In the genomic region with DNA sequence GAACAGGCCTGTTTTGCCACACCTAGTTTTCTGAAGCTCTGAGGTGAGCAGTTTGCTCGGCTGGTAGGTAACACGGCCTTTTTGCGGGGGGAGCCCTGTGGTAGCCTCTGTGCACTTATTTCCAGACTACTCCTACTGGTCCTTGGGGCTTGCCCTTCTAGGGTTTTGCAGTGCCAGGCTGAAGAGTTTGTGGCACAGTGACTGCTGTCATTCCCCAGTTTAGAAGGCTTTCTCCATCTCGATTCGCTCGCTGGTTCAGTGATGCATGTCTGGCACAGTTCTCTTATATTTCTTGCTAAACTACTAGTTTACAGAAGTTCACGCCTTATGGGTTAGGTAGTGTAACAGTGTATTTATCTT, we compare ENCODE assay signal across 8 cellular contexts. TPM values are rescaled to one million over a fixed set of nuclear protein-coding genes. Genes with fewer than 3 reads are reported as not detected.
A peak's percentile ranks its signal among the peaks of the same experiment; 100 is the strongest.
DNase-seq lines count a peak whose midpoint lies in the region; ATAC-seq, FAIRE-seq and TF ChIP-seq lines count a peak whose summit lies in the region.

No MANE protein-coding gene starts in this region.

- H2BK5ac ChIP-seq in H1 (ENCODE audit: low read depth, low read length), result no peak overlapping the region

- H3K23me2 ChIP-seq in H1 (ENCODE audit: low read depth, low read length), result peaks cover 2% of the 10 kb centered on the region

- H4K91ac ChIP-seq in H1 (replicated peaks; ENCODE audit: insufficient read length, low read length), result no peak overlapping the region

- H3K9me3 ChIP-seq in H1 (ENCODE audit: insufficient read depth in 2 of 2, low read depth in 1 of 2, low read length in 1 of 2), result no peaks in the 10 kb centered on the region
- no peaks in the 10 kb centered on the region for H3K9me3 ChIP-seq in osteoblast (ENCODE audit: low read depth, low read length)

- H3K4me1 ChIP-seq in H1 (replicated peaks in 1 of 4; ENCODE audit: control insufficient read depth in 3 of 4, insufficient read depth in 4 of 4, low read length in 3 of 4), result peaks cover 0 to 4% (median under 1%) of the 10 kb centered on the region in 4 experiments; a peak in 2 of 7 replicates
- peaks cover 21% of the 10 kb centered on the region for H3K4me1 ChIP-seq in osteoblast (ENCODE audit: insufficient read depth, low read length)

- TF ChIP-seq EP300 in H1 (IDR thresholded peaks at IDR 0.05; ENCODE audit: borderline replicate concordance in 1 of 2, low read depth in 2 of 2, low read length in 2 of 2), result no peak

- no peak overlapping the region for H4K8ac ChIP-seq in H1 (ENCODE audit: extremely low read depth, insufficient read depth, low read length)

- H3K23ac ChIP-seq in H1 (ENCODE audit: insufficient read length), result no peak overlapping the region

- no peak overlapping the region for H2BK120ac ChIP-seq in H1 (replicated peaks; ENCODE audit: low read depth, low read length)

- no peak overlapping the region for H2BK20ac ChIP-seq in H1 (ENCODE audit: low read length)

- H4K20me1 ChIP-seq in H1 (replicated peaks in 1 of 2; ENCODE audit: control insufficient read depth in 1 of 2, insufficient read depth in 2 of 2, low read length in 2 of 2), result peaks cover 2 to 4% of the 10 kb centered on the region in 2 experiments
- H4K20me1 ChIP-seq in osteoblast (ENCODE audit: insufficient read depth, low read length), result no peaks in the 10 kb centered on the region

- H2AFZ ChIP-seq in H1 (ENCODE audit: low read length) (no peak overlapping the region), osteoblast (ENCODE audit: low read length) (peak overlapping the region; percentile 96)

- peaks cover 37 to 59% (median 48%) of the 10 kb centered on the region in 3 donors for H3K4me1 Mint-ChIP-seq in T-cell

- ATAC-seq in T-cell (replicated peaks in 1 of 4), result no peak
- ATAC-seq in GM19452 (IDR thresholded peaks at IDR 0.05; ENCODE audit: unreplicated experiment), result no peak
- ATAC-seq in GM21381 (IDR thresholded peaks at IDR 0.05; ENCODE audit: unreplicated experiment), result no peak

- DNase-seq in AG04449 (ENCODE audit: low read depth, low spot score) (no peak), GM19239 (ENCODE audit: insufficient read length, low spot score) (no peak), T-cell (peak in 14 of 34 experiments; percentile 0 to 21 (median 4)), H1 (ENCODE audit: low read depth in 1 of 2, low spot score in 2 of 2) (no peak), osteoblast (ENCODE audit: insufficient read length, low spot score, missing footprints) (no peak), hepatic stellate cell (ENCODE audit: low spot score) (no peak)

- H3K9me3 Mint-ChIP-seq in T-cell, result no peaks in the 10 kb centered on the region

- H3K27me3 Mint-ChIP-seq in T-cell, result no peaks in the 10 kb centered on the region

- TF ChIP-seq POLR2A in H1 (IDR thresholded peaks at IDR 0.05; ENCODE audit: control extremely low read depth in 1 of 2, low read depth in 2 of 2, low read length in 2 of 2), result no peak

- no peak overlapping the region for H2BK15ac ChIP-seq in H1 (ENCODE audit: low read length)

- no peak overlapping the region for H3K56ac ChIP-seq in H1 (replicated peaks; ENCODE audit: insufficient read length, low read depth, low read length)

- H4K5ac ChIP-seq in H1 (ENCODE audit: insufficient read length, low read depth, low read length), result no peak overlapping the region

- POLR2A ChIA-PET in AG04449 (lab: Yijun Ruan, JAX) (interaction anchor here (1.3 kb wide), 1 partner anchor 59 kb away, joined by 11 read pairs; no protein-coding TSS in a partner anchor), T-cell (lab: Charles Lee) (interaction anchor here in 1 of 2 donors (1.4 kb wide), 1 partner anchor 288 kb away, joined by 5 read pairs; the partner anchor contains the start of gene IFIT5), H1 (lab: Charles Lee; ENCODE audit: partially characterized antibody) (interaction anchor here (1.4 to 2.1 kb wide), 10 partner anchors 9 to 236 kb away, joined by 4 to 36 read pairs (median 7); partner anchors contain the start of gene SLC16A12)

- CTCF ChIA-PET in AG04449 (lab: Yijun Ruan, JAX), result interaction anchor here (1.8 kb wide), 1 partner anchor 276 kb away, joined by 6 read pairs; no protein-coding TSS in a partner anchor
- CTCF ChIA-PET in T-cell (lab: Charles Lee), result interaction anchor here in 1 of 2 donors (1.7 kb wide), 1 partner anchor 60 kb away, joined by 3 read pairs; no protein-coding TSS in a partner anchor
- CTCF ChIA-PET in H1 (lab: Charles Lee; ENCODE audit: partially characterized antibody), result no interaction called here

- H2AK5ac ChIP-seq in H1 (ENCODE audit: low read depth, low read length), result no peak overlapping the region

- FAIRE-seq in GM19239 (lab: Jason Lieb, UNC), result peak; percentile 84
- FAIRE-seq in H1 (lab: Jason Lieb, UNC), result no peak

- no peak overlapping the region for H3K4ac ChIP-seq in H1 (replicated peaks; ENCODE audit: insufficient read length, low read depth, low read length)

- no peaks in the 10 kb centered on the region for H3K36me3 Mint-ChIP-seq in T-cell

- H3K14ac ChIP-seq in H1 (ENCODE audit: insufficient read length), result no peak overlapping the region

- H3K4me3 ChIP-seq in AG04449 (ENCODE audit: low read depth, low read length), result peak overlapping the region; percentile 99
- H3K4me3 ChIP-seq in H1 (ENCODE audit: extremely low read depth in 1 of 4, insufficient read depth in 2 of 4, low read depth in 3 of 4, low read length in 4 of 4), result peak overlapping the region; percentile 89 to 100 (median 100)
- H3K4me3 ChIP-seq in osteoblast (ENCODE audit: insufficient read depth, low read length), result peak overlapping the region; percentile 87

- peak overlapping the region; percentile 90 to 97 (median 94) for H3K4me3 Mint-ChIP-seq in T-cell

- H3K27ac ChIP-seq in H1 (ENCODE audit: low read depth, low read length) (peak overlapping the region; percentile 87; the same call in 1 of the 2 replicates), osteoblast (ENCODE audit: low read depth, low read length) (peak overlapping the region; percentile 71)

- no peak overlapping the region for H2BK12ac ChIP-seq in H1 (ENCODE audit: low read depth, low read length)

- H3K9ac ChIP-seq in H1 (replicated peaks in 1 of 4; ENCODE audit: extremely low read depth in 1 of 4, low read depth in 3 of 4, low read length in 3 of 4), result peak overlapping the region; percentile 64 to 96 (median 92)

- TF ChIP-seq RAD21 in H1 (IDR thresholded peaks at IDR 0.05 in 1 of 2, conservative IDR thresholded peaks at IDR 0.05 in 1 of 2; ENCODE audit: low read depth in 2 of 2, low read length in 2 of 2), result no peak

- H3K4me2 ChIP-seq in H1 (ENCODE audit: insufficient read depth in 1 of 2, low read depth in 2 of 2, low read length in 2 of 2), result peak overlapping the region; percentile 83 to 88
- peak overlapping the region; percentile 89 for H3K4me2 ChIP-seq in osteoblast (ENCODE audit: insufficient read depth, low read length)

- H3K36me3 ChIP-seq in H1 (ENCODE audit: control insufficient read depth in 2 of 4, insufficient read depth in 4 of 4, low read length in 3 of 4) (peaks cover 0 to 8% (median 0%) of the 10 kb centered on the region in 4 experiments; a peak in 1 of 8 replicates), osteoblast (ENCODE audit: insufficient read depth, low read length) (no peaks in the 10 kb centered on the region)

- H3K79me1 ChIP-seq in H1 (ENCODE audit: low read depth, low read length), result no peaks in the 10 kb centered on the region

- H3K79me2 ChIP-seq in H1 (ENCODE audit: control insufficient read depth in 1 of 2, insufficient read depth in 2 of 2, low read length in 2 of 2) (peaks cover 13 to 57% of the 10 kb centered on the region in 2 experiments), osteoblast (ENCODE audit: insufficient read depth, low read length) (peaks cover 57% of the 10 kb centered on the region)

- H3K27me3 ChIP-seq in H1 (replicated peaks in 1 of 4; ENCODE audit: control insufficient read depth in 3 of 4, extremely low read depth in 1 of 4, insufficient read depth in 3 of 4, low read length in 3 of 4) (no peaks in the 10 kb centered on the region), osteoblast (ENCODE audit: insufficient read depth, low read length) (no peaks in the 10 kb centered on the region)

- TF ChIP-seq CTCF in AG04449 (IDR thresholded peaks at IDR 0.05; ENCODE audit: insufficient read depth, low read length, missing control alignments), result no peak
- no peak for TF ChIP-seq CTCF in H1 (IDR thresholded peaks at IDR 0.05; ENCODE audit: control extremely low read depth in 1 of 3, insufficient read depth in 1 of 3, low read depth in 1 of 3, low read length in 3 of 3)
- no peak for TF ChIP-seq CTCF in osteoblast (IDR thresholded peaks at IDR 0.05; ENCODE audit: extremely low read depth, low read depth, low read length)

- peak overlapping the region; percentile 91 to 98 for H3K27ac Mint-ChIP-seq in T-cell

- no peak overlapping the region for H3K18ac ChIP-seq in H1 (ENCODE audit: extremely low read depth, low read length)

- 40% methylated on average over 7 of the region's 7 CpGs; no CpG with 5 or more reads in 1 of the 2 experiments for WGBS in H1 (ENCODE audit: extremely low coverage in 1 of 2, insufficient coverage in 1 of 2, insufficient read length in 1 of 2, insufficient replicate concordance in 2 of 2, low coverage in 1 of 2, low lambda C conversion rate in 2 of 2, missing lambda C conversion rate in 1 of 2), 2 experiments

TF ChIP-seq in H1, 55 proteins besides CTCF, POLR2A, EP300 and RAD21 (continues in another document):
- TF ChIP-seq POU5F1 (IDR thresholded peaks at IDR 0.05; ENCODE audit: low read depth, low read length), result no peak
- TF ChIP-seq SP4 (IDR thresholded peaks at IDR 0.05; ENCODE audit: low read length), result no peak

RNA-seq across cellular contexts. Expression of gene KIF20B, which starts 0.7 kb away (rescaled TPM):
- total RNA-seq in T-cell, result 10 to 100 TPM; 17.6 to 21.5 (median 20.1) TPM
- 70.8 and 72.0 TPM in 2 replicates for total RNA-seq in H1 (2021; fragmentation: NEBNext Ultra II Directional; extraction: Animal tissue kit (Norgen Biotek cat#: 25700))
- polyA plus RNA-seq in H1 (2011; rRNA removed), result 2.7 and 4.5 TPM in 2 replicates
- polyA plus RNA-seq in H1 (2011; cell fraction: cytosol; rRNA removed), result 8.0 TPM
- polyA plus RNA-seq in H1 (2011; cell fraction: nucleus; rRNA removed), result 1.7 TPM
- polyA plus RNA-seq in H1 (2012, experiment 1 of 2), result 11.8 to 35.8 TPM (median 18.6 TPM) in 4 replicates
- polyA plus RNA-seq in H1 (2012, experiment 2 of 2), result 1.00 TPM
- polyA plus RNA-seq in H1 (2013, experiment 1 of 2), result 38.6 TPM
- 36.9 TPM for polyA plus RNA-seq in H1 (2013, experiment 2 of 2)
- polyA minus RNA-seq in H1 (2011; rRNA and poly(A)+ RNA removed), result 28.4 and 42.7 TPM in 2 replicates
- 7.3 TPM for polyA minus RNA-seq in H1 (2011; cell fraction: cytosol; rRNA and poly(A)+ RNA removed)
- polyA minus RNA-seq in H1 (2011; cell fraction: nucleus; rRNA and poly(A)+ RNA removed), result 23.9 TPM
- total RNA-seq in osteoblast, result 4.7 and 5.6 TPM in 2 replicates

RNA-seq across cellular contexts. Expression of gene PANK1, which starts 57.1 kb away (rescaled TPM):
- total RNA-seq in T-cell (1 to 10 TPM; 1.4 to 2.0 (median 1.8) TPM), osteoblast (5.8 and 9.7 TPM in 2 replicates)
- 39.1 and 40.4 TPM in 2 replicates for total RNA-seq in H1 (2021; fragmentation: NEBNext Ultra II Directional; extraction: Animal tissue kit (Norgen Biotek cat#: 25700))
- polyA plus RNA-seq in H1 (2011; rRNA removed), result 11.3 and 18.5 TPM in 2 replicates
- 18.1 TPM for polyA plus RNA-seq in H1 (2011; cell fraction: cytosol; rRNA removed)
- polyA plus RNA-seq in H1 (2011; cell fraction: nucleus; rRNA removed), result 12.0 TPM
- polyA plus RNA-seq in H1 (2012, experiment 1 of 2), result 24.6 to 36.4 TPM (median 26.5 TPM) in 4 replicates
- 5.1 TPM for polyA plus RNA-seq in H1 (2012, experiment 2 of 2)
- polyA plus RNA-seq in H1 (2013, experiment 1 of 2), result 22.6 TPM
- 22.8 TPM for polyA plus RNA-seq in H1 (2013, experiment 2 of 2)
- polyA minus RNA-seq in H1 (2011; rRNA and poly(A)+ RNA removed), result 51.7 and 58.1 TPM in 2 replicates
- 15.3 TPM for polyA minus RNA-seq in H1 (2011; cell fraction: cytosol; rRNA and poly(A)+ RNA removed)
- 33.0 TPM for polyA minus RNA-seq in H1 (2011; cell fraction: nucleus; rRNA and poly(A)+ RNA removed)
